In the genomic region with DNA sequence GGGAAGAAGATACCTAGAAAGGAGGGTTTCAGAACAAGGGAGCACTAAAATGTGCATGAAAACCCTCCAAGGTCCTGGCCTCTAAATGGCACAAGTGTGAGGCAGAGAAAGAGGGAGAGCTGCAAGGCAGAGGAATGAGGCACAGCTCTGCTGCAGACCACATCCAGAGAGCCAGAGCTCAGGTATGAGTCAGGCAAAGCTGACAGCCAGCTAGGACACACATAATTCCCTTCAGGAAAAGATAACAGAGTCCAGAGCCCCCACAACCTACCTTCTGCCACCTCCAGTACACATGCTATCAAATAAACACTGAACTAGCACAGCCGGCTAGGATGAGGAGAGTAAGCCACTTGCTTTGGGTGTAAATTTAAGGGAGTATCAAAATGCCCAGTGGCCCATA, we compare ENCODE assay signal across 18 cellular contexts.
A peak's percentile ranks its signal among the peaks of the same experiment; 100 is the strongest.
DNase-seq lines count a peak whose midpoint lies in the region; ATAC-seq, FAIRE-seq and TF ChIP-seq lines count a peak whose summit lies in the region.
"Had no signal": no experiment of that assay in that cellular context is flagged by ENCODE, and none has a peak within 500 bp of the region (broad histone marks: within the 10 kb centered on the region; RNA-seq: fewer than 3 reads in every experiment).

No MANE protein-coding gene starts in this region.

- peak overlapping the region; percentile 19; the same call in 1 of the 3 replicates for H3K4me2 ChIP-seq in A549

- H3K9me3 ChIP-seq in A549 (0 out of 3 replicates have a peak, but pooled peaks cover 5% of the 10 kb centered on the region), adrenal gland (replicated peaks in 1 of 3) (no peaks in the 10 kb centered on the region), ovary (no peaks in the 10 kb centered on the region)
- H3K9me3 ChIP-seq: HAP-1, spleen, tibial artery had no signal

- TF ChIP-seq RAD21 in A549 (conservative IDR thresholded peaks at IDR 0.05 in 1 of 2, IDR thresholded peaks at IDR 0.05 in 1 of 2) = no peak

- TF ChIP-seq EP300 in A549 (IDR thresholded peaks at IDR 0.05) = no peak
- TF ChIP-seq EP300 in ovary (IDR thresholded peaks at IDR 0.05) = no peak

- CTCF ChIA-PET in A549 (lab: Yijun Ruan, JAX) = interaction anchor here (1.3 to 2.2 kb wide), 5 partner anchors 9 to 48 kb away, joined by 3 to 8 read pairs (median 5); no protein-coding TSS in a partner anchor

- 29% methylated on average over 1 of the region's 1 CpG for WGBS in A549 (ENCODE audit: missing lambda C conversion rate)
- 78 to 95% (median 87%) methylated on average over 1 of the region's 1 CpG for WGBS in adrenal gland, 4 donors
- 90 to 100% (median 91%) methylated on average over 1 of the region's 1 CpG for WGBS in ovary, 3 donors

- DNase-seq in A549 (ENCODE audit: low read depth in 1 of 2, low spot score in 1 of 2) = peak in 1 of 2 experiments; percentile 50
- DNase-seq in HT1080 (ENCODE audit: low read depth) = peak; percentile 91
- DNase-seq in adrenal gland = peak in 5 of 7 donors; percentile 30 to 57 (median 42)
- peak; percentile 88 for DNase-seq in iris pigment epithelial cell (ENCODE audit: low read depth)
- DNase-seq in SIG-M5 (lab: John Stamatoyannopoulos, UW) = no peak
- no peak for DNase-seq in substantia nigra (lab: John Stamatoyannopoulos, UW)
- no peak for DNase-seq in ovary
- DNase-seq: activated CD4-positive, alpha-beta T cell treated with anti-CD3 and anti-CD28 coated beads, Interleukin-2, amount 50 U/mL, for 4 hours; activated effector memory CD4-positive, alpha-beta T cell treated with Interleukin-2 at 50 U/mL for 16 hours; DMS153; kidney; NCI-H187 treated with DMSO at 0.1 percent for 48 hours; spleen; tibial artery had no signal

- H3K27ac ChIP-seq in A549 = peak overlapping the region; percentile 83 to 91
- no peak overlapping the region for H3K27ac ChIP-seq in adrenal gland
- H3K27ac ChIP-seq in substantia nigra (ENCODE audit: low read depth, low read length, poor library complexity, severe bottlenecking) = no peak overlapping the region
- H3K27ac ChIP-seq in ovary = no peak overlapping the region
- H3K27ac ChIP-seq: spleen, tibial artery had no signal

- ATAC-seq in A549 = peak; percentile 73 to 75; a peak in 4 of 6 replicates
- ATAC-seq in HG03521 (IDR thresholded peaks at IDR 0.05; ENCODE audit: unreplicated experiment) = no peak

- H3K36me3 ChIP-seq in adrenal gland (replicated peaks in 1 of 2) (no peaks in the 10 kb centered on the region), ovary (no peaks in the 10 kb centered on the region)
- H3K36me3 ChIP-seq: HAP-1, spleen, tibial artery had no signal

- H3K27me3 ChIP-seq in adrenal gland (no peaks in the 10 kb centered on the region), ovary (no peaks in the 10 kb centered on the region)
- H3K27me3 ChIP-seq: spleen, tibial artery had no signal

- H3K4me3 ChIP-seq in A549 = no peak overlapping the region
- H3K4me3 ChIP-seq in adrenal gland = no peak overlapping the region
- H3K4me3 ChIP-seq in ovary = no peak overlapping the region
- H3K4me3 ChIP-seq: HAP-1, spleen, tibial artery had no signal

- H3K4me1 ChIP-seq in A549 (peaks cover 79% of the 10 kb centered on the region), adrenal gland (replicated peaks in 1 of 2) (peaks cover 10 to 11% of the 10 kb centered on the region in 2 donors), ovary (ENCODE audit: insufficient read depth) (peaks cover 2% of the 10 kb centered on the region)
- H3K4me1 ChIP-seq: tibial artery had no signal

- TF ChIP-seq POLR2A in A549 (IDR thresholded peaks at IDR 0.05; ENCODE audit: low read length) (no peak), adrenal gland (IDR thresholded peaks at IDR 0.05) (no peak), ovary (IDR thresholded peaks at IDR 0.05) (no peak)

- intact Hi-C loops in adrenal gland (cut with DNase I) = no loop called here
- intact Hi-C loops in ovary (cut with DNase I) = no loop called here

- TF ChIP-seq CTCF in A549 (IDR thresholded peaks at IDR 0.05) = no peak
- TF ChIP-seq CTCF in adrenal gland (IDR thresholded peaks at IDR 0.05) = no peak
- TF ChIP-seq CTCF in ovary (IDR thresholded peaks at IDR 0.05) = no peak

- no peak for FAIRE-seq in A549 (lab: Jason Lieb, UNC)
- FAIRE-seq: GM12892, GM19239, kidney had no signal

- POLR2A ChIA-PET in A549 (lab: Yijun Ruan, JAX) = interaction anchor here (1.1 kb wide), 1 partner anchor 115 kb away, joined by 4 read pairs; no protein-coding TSS in a partner anchor

TF ChIP-seq in A549, 52 proteins besides CTCF, POLR2A, EP300 and RAD21:
- TF ChIP-seq, protein P1, sequence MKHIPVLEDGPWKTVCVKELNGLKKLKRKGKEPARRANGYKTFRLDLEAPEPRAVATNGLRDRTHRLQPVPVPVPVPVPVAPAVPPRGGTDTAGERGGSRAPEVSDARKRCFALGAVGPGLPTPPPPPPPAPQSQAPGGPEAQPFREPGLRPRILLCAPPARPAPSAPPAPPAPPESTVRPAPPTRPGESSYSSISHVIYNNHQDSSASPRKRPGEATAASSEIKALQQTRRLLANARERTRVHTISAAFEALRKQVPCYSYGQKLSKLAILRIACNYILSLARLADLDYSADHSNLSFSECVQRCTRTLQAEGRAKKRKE (CRISPR knock-in tag; IDR thresholded peaks at IDR 0.05; ENCODE audit: low read depth) = 0 out of 2 replicates have a peak, but pooled peaks have one; percentile 42
- TF ChIP-seq JUN (IDR thresholded peaks at IDR 0.05) = 0 out of 5 replicates have a peak, but pooled peaks of 1 of the 2 experiments have one; percentile 16
- no peak for TF ChIP-seq CBX2 (IDR thresholded peaks at IDR 0.05; ENCODE audit: borderline replicate concordance, low read depth)

Comparison
In these comparisons a context has a peak if more than half of its experiments do, and no peak if none do; other contexts are left out.
1. DNase-seq: peak in HT1080 (single experiment), adrenal gland (5 of 7) and iris pigment epithelial cell (single experiment); none in SIG-M5 (single experiment), substantia nigra (0 of 49) and ovary (0 of 5).
2. H3K27ac ChIP-seq: peak in A549 (2 of 2); none in adrenal gland (0 of 5), substantia nigra (single experiment) and ovary (0 of 2).